1 cellular context compared by ENCODE assay signal in genomic region chr10:71658349-71658745, GRCh38.
TF ChIP-seq lines count a peak whose summit lies in the region.

No MANE protein-coding gene starts in this region.

TF ChIP-seq in IMR-90, 13 proteins besides CTCF, POLR2A, EP300 and RAD21 (continued from another document):
- TF ChIP-seq, protein P1, sequence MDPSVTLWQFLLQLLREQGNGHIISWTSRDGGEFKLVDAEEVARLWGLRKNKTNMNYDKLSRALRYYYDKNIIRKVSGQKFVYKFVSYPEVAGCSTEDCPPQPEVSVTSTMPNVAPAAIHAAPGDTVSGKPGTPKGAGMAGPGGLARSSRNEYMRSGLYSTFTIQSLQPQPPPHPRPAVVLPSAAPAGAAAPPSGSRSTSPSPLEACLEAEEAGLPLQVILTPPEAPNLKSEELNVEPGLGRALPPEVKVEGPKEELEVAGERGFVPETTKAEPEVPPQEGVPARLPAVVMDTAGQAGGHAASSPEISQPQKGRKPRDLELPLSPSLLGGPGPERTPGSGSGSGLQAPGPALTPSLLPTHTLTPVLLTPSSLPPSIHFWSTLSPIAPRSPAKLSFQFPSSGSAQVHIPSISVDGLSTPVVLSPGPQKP (IDR thresholded peaks at IDR 0.05; ENCODE audit: borderline replicate concordance, low read depth, low read length), result no peak
- TF ChIP-seq RCOR1 (IDR thresholded peaks at IDR 0.05; ENCODE audit: insufficient replicate concordance, low read length) (no peak), RFX5 (IDR thresholded peaks at IDR 0.05; ENCODE audit: low read depth, low read length) (no peak), BHLHE40 (IDR thresholded peaks at IDR 0.05; ENCODE audit: low read depth, low read length) (no peak), USF2 (IDR thresholded peaks at IDR 0.05; ENCODE audit: low read depth, low read length) (no peak), FOS (IDR thresholded peaks at IDR 0.05; ENCODE audit: low read depth, low read length) (no peak), CHD1 (IDR thresholded peaks at IDR 0.05; ENCODE audit: low read depth, low read length) (no peak), NFE2L2 (IDR thresholded peaks at IDR 0.05; ENCODE audit: low read depth, low read length) (no peak), MAZ (IDR thresholded peaks at IDR 0.05; ENCODE audit: borderline replicate concordance, low read depth, low read length) (no peak), MXI1 (IDR thresholded peaks at IDR 0.05; ENCODE audit: borderline replicate concordance, low read depth, low read length) (no peak), MAFK (IDR thresholded peaks at IDR 0.05; ENCODE audit: low read depth, low read length) (no peak)
